ENCODE assay signal across 16 cellular contexts in genomic region chr2:130596757-130597156, GRCh38. TPM values are rescaled to one million over a fixed set of nuclear protein-coding genes. Genes with fewer than 3 reads are reported as not detected.
"Had no signal": no experiment of that assay in that cellular context is flagged by ENCODE, and none has a peak within 500 bp of the region (broad histone marks: within the 10 kb centered on the region; RNA-seq: fewer than 3 reads in every experiment).

No MANE protein-coding gene starts in this region.

RNA-seq across cellular contexts. Expression of gene CFC1, which starts 2.6 kb away (rescaled TPM):
- total RNA-seq: esophagus mucosa; gastrocnemius medialis; glomerular endothelial cell; kidney epithelial cell; left ventricle myocardium inferior; lower lobe of right lung; mesothelial cell of epicardium; natural killer cell treated with Interleukin-12 subunit alpha and Interleukin-12 subunit beta and Interleukin-15 and Interleukin-18, amount 100 ng/mL, for 72 hours; neural crest cell; subcutaneous adipose tissue; thyroid gland had no signal

RNA-seq across cellular contexts. Expression of gene POTEJ, which starts 14.5 kb away (rescaled TPM):
- total RNA-seq: esophagus mucosa; gastrocnemius medialis; glomerular endothelial cell; kidney epithelial cell; left cardiac atrium; left ventricle myocardium inferior; lower lobe of right lung; mesothelial cell of epicardium; natural killer cell treated with Interleukin-12 subunit alpha and Interleukin-12 subunit beta and Interleukin-15 and Interleukin-18, amount 100 ng/mL, for 72 hours; neural crest cell; subcutaneous adipose tissue; temporal lobe had no signal
- polyA plus RNA-seq: heart left ventricle, hepatocyte, stomach had no signal
